Comparison of ENCODE assay signal across 8 cellular contexts in genomic region chr7:129952653-129953560, GRCh38. TPM values are rescaled to one million over a fixed set of nuclear protein-coding genes. Genes with fewer than 3 reads are reported as not detected.
DNase-seq lines count a peak whose midpoint lies in the region; ATAC-seq, FAIRE-seq and TF ChIP-seq lines count a peak whose summit lies in the region.

Gene UBE2H (minus strand): TSS chr7:129952960. CDS start chr7:129952555, 405 bp downstream.

- peak; percentile 84 for DNase-seq in GM12891 (ENCODE audit: insufficient read length, low spot score)
- peak; percentile 76 to 80 for DNase-seq in NCI-H187 (lab: John Stamatoyannopoulos, UW)
- DNase-seq in right atrium auricular region (ENCODE audit: low spot score): peak; percentile 93
- peak; percentile 68 for DNase-seq in pulmonary artery endothelial cell (ENCODE audit: low read depth, low spot score)
- peak; percentile 91 for DNase-seq in urothelium cell line (ENCODE audit: low spot score)

- TF ChIP-seq POLR2A in GM12891 (IDR thresholded peaks at IDR 0.05; ENCODE audit: low read depth, low read length): peak; percentile 74; the same call in 1 of the 2 replicates

- H3K4me1 ChIP-seq in right atrium auricular region: peaks cover 0 to 31% of the 10 kb centered on the region in 2 donors

- peak; percentile 67 for ATAC-seq in HG02852 (IDR thresholded peaks at IDR 0.05; ENCODE audit: unreplicated experiment)

- H3K27me3 ChIP-seq in right atrium auricular region: no peaks in the 10 kb centered on the region

- no peak for TF ChIP-seq CTCF in right atrium auricular region (IDR thresholded peaks at IDR 0.05)

- H3K36me3 ChIP-seq in right atrium auricular region: no peaks in the 10 kb centered on the region

- H3K9me3 ChIP-seq in right atrium auricular region: no peaks in the 10 kb centered on the region

- H3K27ac ChIP-seq in angular gyrus (ENCODE audit: low read depth, low read length) (peak within 1 kb of the TSS; percentile 92), right atrium auricular region (peak within 1 kb of the TSS; percentile 95 to 98)

- intact Hi-C loops in T-helper 2 cell treated with Interferon-gamma antibody and Interleukin-4, amounts not matched to agents 100 ng/mL and 5 ng/mL, for 36 hours (cut with micrococcal nuclease): loop anchor here (2.0 to 10.0 kb wide), 6 partner anchors 46 to 728 kb away; partner anchors contain the start of genes AHCYL2, STRIP2 and ZC3HC1

- peak within 1 kb of the TSS; percentile 85 to 94 for H3K4me3 ChIP-seq in right atrium auricular region

- FAIRE-seq in GM12891 (lab: Jason Lieb, UNC) (peak; percentile 98), urothelium cell line (lab: Jason Lieb, UNC) (no peak)

TF ChIP-seq in GM12891, 5 proteins besides CTCF, POLR2A, EP300 and RAD21:
- peak; percentile 74 for TF ChIP-seq POLR2AphosphoS5 (IDR thresholded peaks at IDR 0.05; ENCODE audit: low read depth, low read length)
- 0 out of 2 replicates have a peak, but pooled peaks have one; percentile 19 for TF ChIP-seq TAF1 (IDR thresholded peaks at IDR 0.05; ENCODE audit: low read depth, low read length)
- TF ChIP-seq SPI1 (IDR thresholded peaks at IDR 0.05; ENCODE audit: low read depth, low read length): 0 out of 2 replicates have a peak, but pooled peaks have one; percentile 15
- TF ChIP-seq POU2F2 (IDR thresholded peaks at IDR 0.05; ENCODE audit: low read depth, low read length): 0 out of 2 replicates have a peak, but pooled peaks have one; percentile 27
- TF ChIP-seq PAX5 (IDR thresholded peaks at IDR 0.05; ENCODE audit: insufficient read depth, low read length, severe bottlenecking): no peak

RNA-seq across cellular contexts. Expression of gene UBE2H, which starts in this region (rescaled TPM):
- 20.4 TPM for polyA plus RNA-seq in GM12891 (2012; ENCODE audit: low read depth, missing spikeins)
- 25.5 and 30.0 TPM in 2 replicates for total RNA-seq in T-helper 2 cell treated with Interferon-gamma antibody and Interleukin-4, amounts not matched to agents 100 ng/mL and 5 ng/mL, for 36 hours
- 10 to 100 TPM; 72.6 to 81.8 TPM for total RNA-seq in right atrium auricular region
- 83.2 and 91.1 TPM in 2 replicates for total RNA-seq in pulmonary artery endothelial cell

Comparison
In these comparisons a context has a peak if more than half of its experiments do, and no peak if none do; other contexts are left out.
1. Peak in every context shown above with its lines: DNase-seq, ATAC-seq, H3K4me3 ChIP-seq and H3K27ac ChIP-seq.